Comparison of ENCODE assay signal across 6 cellular contexts in genomic region chr11:64241175-64241429, GRCh38. TPM values are rescaled to one million over a fixed set of nuclear protein-coding genes. Genes with fewer than 3 reads are reported as not detected.
DNase-seq lines count a peak whose midpoint lies in the region; ATAC-seq and TF ChIP-seq lines count a peak whose summit lies in the region.

No MANE protein-coding gene starts in this region.

- H3K27me3 Mint-ChIP-seq in activated CD8-positive, alpha-beta memory T cell treated with anti-CD3 and anti-CD28 coated beads, Interleukin-2, amount 10 ng/mL, durations not matched to agents 7 days and 5 days: no peaks in the 10 kb centered on the region
- H3K27me3 Mint-ChIP-seq in progenitor cell of endocrine pancreas: no peaks in the 10 kb centered on the region

- DNase-seq in activated CD8-positive, alpha-beta memory T cell treated with anti-CD3 and anti-CD28 coated beads, Interleukin-2, amount 10 ng/mL, durations not matched to agents 7 days and 5 days: no peak
- no peak for DNase-seq in activated CD8-positive, alpha-beta memory T cell treated with anti-CD3 and anti-CD28 coated beads for 24 hours
- DNase-seq in colonic mucosa (no peak), progenitor cell of endocrine pancreas (ENCODE audit: low spot score, unreplicated experiment) (no peak), NCI-H69 (lab: John Stamatoyannopoulos, UW) (no peak)

- no peaks in the 10 kb centered on the region for H3K27me3 ChIP-seq in colonic mucosa

- H3K4me3 ChIP-seq in colonic mucosa: peak overlapping the region; percentile 95

- no peak for TF ChIP-seq CTCF in colonic mucosa (IDR thresholded peaks at IDR 0.05)
- TF ChIP-seq CTCF in progenitor cell of endocrine pancreas (IDR thresholded peaks at IDR 0.05; ENCODE audit: unreplicated experiment): no peak

- peak overlapping the region; percentile 84 to 86 for H3K9ac ChIP-seq in colonic mucosa (ENCODE audit: low read depth in 2 of 2, low read length in 2 of 2)

- H3K9me3 ChIP-seq in colonic mucosa: no peaks in the 10 kb centered on the region

- no peaks in the 10 kb centered on the region for H3K9me3 Mint-ChIP-seq in activated CD8-positive, alpha-beta memory T cell treated with anti-CD3 and anti-CD28 coated beads, Interleukin-2, amount 10 ng/mL, durations not matched to agents 7 days and 5 days (ENCODE audit: low read depth)
- H3K9me3 Mint-ChIP-seq in progenitor cell of endocrine pancreas (ENCODE audit: low read depth): no peaks in the 10 kb centered on the region

- no peaks in the 10 kb centered on the region for H3K36me3 ChIP-seq in colonic mucosa

- peak overlapping the region; percentile 83 for H3K4me3 Mint-ChIP-seq in activated CD8-positive, alpha-beta memory T cell treated with anti-CD3 and anti-CD28 coated beads, Interleukin-2, amount 10 ng/mL, durations not matched to agents 7 days and 5 days
- peak overlapping the region; percentile 85 for H3K4me3 Mint-ChIP-seq in progenitor cell of endocrine pancreas (ENCODE audit: low read depth)

- peaks cover 45% of the 10 kb centered on the region for H3K4me1 Mint-ChIP-seq in activated CD8-positive, alpha-beta memory T cell treated with anti-CD3 and anti-CD28 coated beads, Interleukin-2, amount 10 ng/mL, durations not matched to agents 7 days and 5 days
- H3K4me1 Mint-ChIP-seq in progenitor cell of endocrine pancreas (ENCODE audit: low read depth): peaks cover 16% of the 10 kb centered on the region

- H3K27ac Mint-ChIP-seq in activated CD8-positive, alpha-beta memory T cell treated with anti-CD3 and anti-CD28 coated beads, Interleukin-2, amount 10 ng/mL, durations not matched to agents 7 days and 5 days: peak overlapping the region; percentile 95
- peak overlapping the region; percentile 98 for H3K27ac Mint-ChIP-seq in progenitor cell of endocrine pancreas

- peaks cover 3% of the 10 kb centered on the region for H3K36me3 Mint-ChIP-seq in activated CD8-positive, alpha-beta memory T cell treated with anti-CD3 and anti-CD28 coated beads, Interleukin-2, amount 10 ng/mL, durations not matched to agents 7 days and 5 days
- peaks cover 8% of the 10 kb centered on the region for H3K36me3 Mint-ChIP-seq in progenitor cell of endocrine pancreas (ENCODE audit: insufficient read depth)

- CTCF ChIA-PET in activated CD8-positive, alpha-beta memory T cell treated with anti-CD3 and anti-CD28 coated beads, Interleukin-2, amount 10 ng/mL, durations not matched to agents 7 days and 5 days (lab: Charles Lee): interaction anchor here (0.6 to 12.3 kb wide), 14 partner anchors 10 to 1613 kb away, joined by 3 to 146 read pairs (median 6); partner anchors contain the start of genes CATSPERZ, ESRRA, FERMT3 and NUDT22

- peak; percentile 85 for ATAC-seq in activated CD8-positive, alpha-beta memory T cell treated with anti-CD3 and anti-CD28 coated beads, Interleukin-2, amount 10 ng/mL, durations not matched to agents 7 days and 5 days
- ATAC-seq in GM21576 (IDR thresholded peaks at IDR 0.05; ENCODE audit: unreplicated experiment): no peak

- H3K4me1 ChIP-seq in colonic mucosa: peaks cover 20% of the 10 kb centered on the region

- H3K27ac ChIP-seq in colonic mucosa: peak overlapping the region; percentile 98

- intact Hi-C loops in colonic mucosa (cut with DNase I): no loop called here

RNA-seq across cellular contexts. Expression of gene FKBP2, which starts 0.2 kb away (rescaled TPM):
- 10 to 100 TPM; 23.4 to 23.9 TPM for total RNA-seq in activated CD8-positive, alpha-beta memory T cell treated with anti-CD3 and anti-CD28 coated beads, Interleukin-2, amount 10 ng/mL, durations not matched to agents 7 days and 5 days
- 100 to 1,000 TPM in 1 of 2 donors, 10 to 100 TPM in 1; 71.7 to 104 TPM for total RNA-seq in colonic mucosa
- 48.5 and 57.7 TPM in 2 replicates for total RNA-seq in progenitor cell of endocrine pancreas

RNA-seq across cellular contexts. Expression of gene PPP1R14B, which starts 5.6 kb away (rescaled TPM):
- 100 to 1,000 TPM; 142 to 177 TPM for total RNA-seq in activated CD8-positive, alpha-beta memory T cell treated with anti-CD3 and anti-CD28 coated beads, Interleukin-2, amount 10 ng/mL, durations not matched to agents 7 days and 5 days
- total RNA-seq in colonic mucosa: 100 to 1,000 TPM; 113 to 234 TPM
- 198 TPM in 2 replicates for total RNA-seq in progenitor cell of endocrine pancreas

RNA-seq across cellular contexts. Expression of gene VEGFB, which starts 6.7 kb away (rescaled TPM):
- total RNA-seq in activated CD8-positive, alpha-beta memory T cell treated with anti-CD3 and anti-CD28 coated beads, Interleukin-2, amount 10 ng/mL, durations not matched to agents 7 days and 5 days: 10 to 100 TPM; 53.4 to 54.8 TPM
- total RNA-seq in colonic mucosa (10 to 100 TPM; 25.9 to 59.5 TPM), progenitor cell of endocrine pancreas (66.1 and 68.2 TPM in 2 replicates)

RNA-seq across cellular contexts. Expression of gene PLCB3, which starts 10.2 kb away (rescaled TPM):
- 10 to 100 TPM; 18.1 to 20.4 TPM for total RNA-seq in activated CD8-positive, alpha-beta memory T cell treated with anti-CD3 and anti-CD28 coated beads, Interleukin-2, amount 10 ng/mL, durations not matched to agents 7 days and 5 days
- total RNA-seq in colonic mucosa (100 to 1,000 TPM in 1 of 2 donors, 10 to 100 TPM in 1; 86.9 to 108 TPM), progenitor cell of endocrine pancreas (22.6 and 27.3 TPM in 2 replicates)

RNA-seq across cellular contexts. Expression of gene DNAJC4, which starts 10.8 kb away (rescaled TPM):
- total RNA-seq in activated CD8-positive, alpha-beta memory T cell treated with anti-CD3 and anti-CD28 coated beads, Interleukin-2, amount 10 ng/mL, durations not matched to agents 7 days and 5 days: 10 to 100 TPM; 29.7 to 37.0 TPM
- total RNA-seq in colonic mucosa (10 to 100 TPM; 39.9 to 50.3 TPM), progenitor cell of endocrine pancreas (35.4 and 39.1 TPM in 2 replicates)
